ENCODE assay signal across 17 cellular contexts in genomic region chr15:77075528-77075927, GRCh38. TPM values are rescaled to one million over a fixed set of nuclear protein-coding genes. Genes with fewer than 3 reads are reported as not detected.
DNase-seq lines count a peak whose midpoint lies in the region; ATAC-seq and TF ChIP-seq lines count a peak whose summit lies in the region.
"Had no signal": no experiment of that assay in that cellular context is flagged by ENCODE, and none has a peak within 500 bp of the region (broad histone marks: within the 10 kb centered on the region; RNA-seq: fewer than 3 reads in every experiment).

No MANE protein-coding gene starts in this region.

- no peak overlapping the region for H3K4me2 ChIP-seq in GM23248 (ENCODE audit: unreplicated experiment)
- H3K4me2 ChIP-seq: BLaER1 treated with 17β-estradiol and CSF1 and Interleukin-3, amounts not matched to agents 10 nM and 100 nM had no signal

- no peaks in the 10 kb centered on the region for H3K9me2 ChIP-seq in GM23248 (ENCODE audit: insufficient read depth)

- no peak overlapping the region for H3K4me3 ChIP-seq in GM23248
- no peak overlapping the region for H3K4me3 ChIP-seq in RWPE2 (ENCODE audit: severe bottlenecking)
- H3K4me3 ChIP-seq in epithelial cell of esophagus (ENCODE audit: low read length) = no peak overlapping the region
- H3K4me3 ChIP-seq: BLaER1 treated with 17β-estradiol and CSF1 and Interleukin-3, amounts not matched to agents 10 nM and 100 nM; cardiac muscle cell; pancreas had no signal

- 0 out of 3 replicates have a peak, but pooled peaks have one; percentile 19 for ATAC-seq in RWPE2 (ENCODE audit: low read depth)
- ATAC-seq in HG03175 (IDR thresholded peaks at IDR 0.05; ENCODE audit: unreplicated experiment) = no peak
- ATAC-seq in GM19467 (IDR thresholded peaks at IDR 0.05; ENCODE audit: unreplicated experiment) = no peak
- ATAC-seq: pancreas had no signal

- TF ChIP-seq CTCF in RWPE2 (IDR thresholded peaks at IDR 0.05; ENCODE audit: poor library complexity, severe bottlenecking) (peak; percentile 28), epithelial cell of esophagus (IDR thresholded peaks at IDR 0.05; ENCODE audit: insufficient read depth, low read depth, low read length, missing control alignments) (peak; percentile 26)

- no peaks in the 10 kb centered on the region for H3K9me3 ChIP-seq in GM23248 (ENCODE audit: low read depth)
- H3K9me3 ChIP-seq in RWPE2 (ENCODE audit: severe bottlenecking) = no peaks in the 10 kb centered on the region
- H3K9me3 ChIP-seq: BLaER1 treated with 17β-estradiol and CSF1 and Interleukin-3, amounts not matched to agents 10 nM and 100 nM; pancreas had no signal

- no peak overlapping the region for H2AFZ ChIP-seq in GM23248

- H4K20me1 ChIP-seq in GM23248 (ENCODE audit: insufficient read depth) = no peaks in the 10 kb centered on the region

- H3K79me2 ChIP-seq in GM23248 (ENCODE audit: insufficient read depth) = no peaks in the 10 kb centered on the region

- H3F3A ChIP-seq in GM23248 (ENCODE audit: insufficient read depth) = peaks cover 14% of the 10 kb centered on the region

- H3K4me1 ChIP-seq in GM23248 (ENCODE audit: insufficient read depth) = peaks cover 6% of the 10 kb centered on the region
- H3K4me1 ChIP-seq in RWPE2 (ENCODE audit: insufficient read depth, poor library complexity, severe bottlenecking) = no peaks in the 10 kb centered on the region

- no peaks in the 10 kb centered on the region for H3K36me3 ChIP-seq in GM23248 (ENCODE audit: low read depth)
- no peaks in the 10 kb centered on the region for H3K36me3 ChIP-seq in RWPE2 (ENCODE audit: low read depth)
- H3K36me3 ChIP-seq: BLaER1 treated with 17β-estradiol and CSF1 and Interleukin-3, amounts not matched to agents 10 nM and 100 nM; cardiac muscle cell; pancreas had no signal

- in situ Hi-C loops in GM23248 (cut with MboI) = no loop called here

- H3K27me3 ChIP-seq in GM23248 (replicated peaks; ENCODE audit: insufficient read depth) (no peaks in the 10 kb centered on the region), RWPE2 (ENCODE audit: insufficient read depth, poor library complexity, severe bottlenecking) (peaks cover 16% of the 10 kb centered on the region)
- H3K27me3 ChIP-seq: BLaER1 treated with 17β-estradiol and CSF1 and Interleukin-3, amounts not matched to agents 10 nM and 100 nM; cardiac muscle cell; pancreas had no signal

- no peak overlapping the region for H3K9ac ChIP-seq in GM23248
- H3K9ac ChIP-seq: BLaER1 treated with 17β-estradiol and CSF1 and Interleukin-3, amounts not matched to agents 10 nM and 100 nM had no signal

- DNase-seq in GM23248 (peak; percentile 47), RWPE2 (ENCODE audit: low spot score) (no peak), epithelial cell of esophagus (ENCODE audit: low read depth) (peak; percentile 28), renal cortical epithelial cell (ENCODE audit: low read depth) (peak; percentile 43), HUDEP-2 (lab: John Stamatoyannopoulos, UW; ENCODE audit: unreplicated experiment in 76 of 76) (no peak), COR-L47 (lab: John Stamatoyannopoulos, UW) (no peak)
- DNase-seq: activated CD4-positive, CD25-positive, alpha-beta regulatory T cell treated with anti-CD3 and anti-CD28 coated beads, Interleukin-2, amount 50 U/mL, for 72 hours; activated naive CD4-positive, alpha-beta T cell; GDM1; glutamatergic neuron; NCI-H1092; NCI-H446; pancreas had no signal

- no peak overlapping the region for H3K27ac ChIP-seq in GM23248
- H3K27ac ChIP-seq in RWPE2 (ENCODE audit: poor library complexity, severe bottlenecking) = no peak overlapping the region
- H3K27ac ChIP-seq: BLaER1 treated with 17β-estradiol and CSF1 and Interleukin-3, amounts not matched to agents 10 nM and 100 nM; cardiac muscle cell; pancreas had no signal

- WGBS in GM23248 (ENCODE audit: low coverage in 1 of 2, low lambda C conversion rate in 2 of 2, missing lambda C conversion rate in 2 of 2), 2 experiments = 43 to 47% methylated on average over 9 of the region's 9 CpGs

RNA-seq across cellular contexts. Expression of gene TSPAN3, which starts 4.6 kb away (rescaled TPM):
- 321 and 332 TPM in 2 replicates for total RNA-seq in GM23248 (2014; rRNA removed; shearing (Covaris generic))
- 307 and 320 TPM in 2 replicates for polyA plus RNA-seq in GM23248 (2016; fragmentation: Nextera tagmentation; extraction: Ambion mirVana)
- 327 and 533 TPM in 2 replicates for total RNA-seq in renal cortical epithelial cell

Comparison
In these comparisons a context has a peak if more than half of its experiments do, and no peak if none do; other contexts are left out.
1. DNase-seq: peak in GM23248 (single experiment), epithelial cell of esophagus (single experiment) and renal cortical epithelial cell (single experiment); none in RWPE2 (single experiment), HUDEP-2 (0 of 76) and COR-L47 (single experiment).